In genomic region chr4:27929141-27929540, GRCh38 we compare ENCODE assay signal across 30 cellular contexts.
"Had no signal": no experiment of that assay in that cellular context is flagged by ENCODE, and none has a peak within 500 bp of the region (broad histone marks: within the 10 kb centered on the region; RNA-seq: fewer than 3 reads in every experiment).

No MANE protein-coding gene starts in this region.

- FAIRE-seq: endometrium, endothelial cell of umbilical vein had no signal

- H3K36me3 ChIP-seq: cardiac muscle cell, colonic mucosa, gastroesophageal sphincter, WERI-Rb-1 had no signal

- DNase-seq: activated B cell treated with CpG ODN at 0.5 μM for 24 hours; activated CD4-positive, alpha-beta T cell treated with anti-CD3 and anti-CD28 coated beads for 48 hours; activated CD4-positive, alpha-beta T cell treated with anti-CD3 and anti-CD28 coated beads, Interleukin-2, amount 50 U/mL, for 1 hour; activated CD4-positive, alpha-beta T cell treated with anti-CD3 and anti-CD28 coated beads, Interleukin-2, amount 50 U/mL, for 48 hours; activated CD8-positive, alpha-beta memory T cell treated with anti-CD3 and anti-CD28 coated beads for 24 hours; activated CD8-positive, alpha-beta T cell treated with anti-CD3 and anti-CD28 coated beads for 36 hours; activated effector memory CD4-positive, alpha-beta T cell treated with Interleukin-2 at 50 U/mL for 16 hours; activated gamma-delta T cell treated with Interleukin-2 at 50 U/mL for 16 hours; activated naive CD4-positive, alpha-beta T cell treated with anti-CD3 and anti-CD28 coated beads, Interleukin-2, amount 50 U/mL, for 16 hours; activated naive CD4-positive, alpha-beta T cell treated with Interleukin-2 at 50 U/mL for 16 hours; activated T-cell treated with anti-CD3 and anti-CD28 coated beads, Interleukin-2, amount 50 U/mL, for 4 hours; amygdala; aorta; body of pancreas; central memory CD4-positive, alpha-beta T cell; cerebellar nuclear complex; colonic mucosa; effector CD8-positive, alpha-beta T cell; foreskin melanocyte; T-helper 1 cell; T-helper 17 cell; T1000; WERI-Rb-1 had no signal

- H3K4me3 ChIP-seq: body of pancreas, cardiac muscle cell, colonic mucosa, gastroesophageal sphincter had no signal

- H3K27ac ChIP-seq: body of pancreas, cardiac muscle cell, colonic mucosa, gastroesophageal sphincter, WERI-Rb-1 had no signal

- H3K4me1 ChIP-seq: body of pancreas, colonic mucosa, gastroesophageal sphincter had no signal

- H3K27me3 ChIP-seq: body of pancreas, cardiac muscle cell, colonic mucosa, gastroesophageal sphincter had no signal

- ATAC-seq: activated CD4-positive, CD25-positive, alpha-beta regulatory T cell treated with anti-CD3 and anti-CD28 coated beads, Interleukin-2, amount 50 U/mL, for 24 hours; activated CD8-positive, alpha-beta T cell treated with anti-CD3 and anti-CD28 coated beads for 36 hours; activated T-cell treated with anti-CD3 and anti-CD28 coated beads, Interleukin-2, amount 50 U/mL, for 4 hours; activated T-helper 17 cell treated with anti-CD3 and anti-CD28 coated beads, Interleukin-2, amount 50 U/mL, for 72 hours; body of pancreas; esophagus mucosa; gastroesophageal sphincter; T-helper 17 cell had no signal

- H3K9me3 ChIP-seq: body of pancreas, colonic mucosa, gastroesophageal sphincter had no signal
